1 cellular context compared by ENCODE assay signal in genomic region chr16:11636172-11636721, GRCh38.
TF ChIP-seq lines count a peak whose summit lies in the region.

No MANE protein-coding gene starts in this region.

TF ChIP-seq in SK-N-SH treated with all-trans-retinoic acid at 6 μM for 48 hours, 23 proteins besides CTCF, POLR2A, EP300 and RAD21 (continued from another document):
- TF ChIP-seq CSRNP3 (CRISPR knock-in tag; IDR thresholded peaks at IDR 0.05) (no peak), POU6F1 (CRISPR knock-in tag; IDR thresholded peaks at IDR 0.05; ENCODE audit: borderline replicate concordance, low read depth) (no peak), ESRRG (CRISPR knock-in tag; IDR thresholded peaks at IDR 0.05) (no peak), TCF4 (CRISPR knock-in tag; IDR thresholded peaks at IDR 0.05; ENCODE audit: borderline replicate concordance) (no peak), ZNF70 (CRISPR knock-in tag; IDR thresholded peaks at IDR 0.05) (no peak)
